ENCODE assay signal across 24 cellular contexts in the genomic region with DNA sequence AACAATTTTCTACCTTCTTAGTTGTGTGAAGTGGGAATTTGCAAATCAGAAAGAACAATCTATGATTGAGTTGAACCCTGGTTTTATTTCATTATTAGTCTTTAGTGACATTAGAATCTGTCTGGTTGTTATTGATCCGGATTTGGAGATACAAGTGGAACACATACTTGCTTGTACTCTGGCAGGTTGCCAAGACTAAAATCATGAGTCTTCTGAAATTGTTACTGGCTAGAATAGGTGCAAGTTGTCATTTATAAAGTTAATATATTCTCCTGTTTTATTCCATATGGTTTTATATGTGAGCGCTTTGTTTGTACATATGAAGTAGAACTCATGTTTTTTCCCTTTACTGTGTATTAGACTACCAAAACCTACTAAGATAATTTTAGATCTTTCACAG. TPM values are rescaled to one million over a fixed set of nuclear protein-coding genes. Genes with fewer than 3 reads are reported as not detected.
DNase-seq lines count a peak whose midpoint lies in the region; ATAC-seq, FAIRE-seq and TF ChIP-seq lines count a peak whose summit lies in the region.
"Had no signal": no experiment of that assay in that cellular context is flagged by ENCODE, and none has a peak within 500 bp of the region (broad histone marks: within the 10 kb centered on the region; RNA-seq: fewer than 3 reads in every experiment).

No MANE protein-coding gene starts in this region.

- intact Hi-C loops in K562 (cut with micrococcal nuclease), result no loop called here

- no peak for TF ChIP-seq POLR2A in K562 (conservative IDR thresholded peaks at IDR 0.05)

- in situ Hi-C loops in K562 (cut with MboI), result no loop called here

- CTCF ChIA-PET in K562 (lab: Yijun Ruan, JAX; ENCODE audit: low intra/inter-chr PET ratio), result no interaction called here

- FAIRE-seq in K562 (lab: Jason Lieb, UNC), result no peak
- FAIRE-seq: H54, HTR-8/SVneo had no signal

- H3K79me2 ChIP-seq in K562 (ENCODE audit: control insufficient read depth, insufficient read depth, low read length), result no peaks in the 10 kb centered on the region

- no peak for TF ChIP-seq CTCF in K562 (IDR thresholded peaks at IDR 0.05 in 2 of 3, conservative IDR thresholded peaks at IDR 0.05 in 1 of 3; ENCODE audit: insufficient read depth in 2 of 3, low read depth in 1 of 3, low read length in 3 of 3)

- H3K9ac ChIP-seq in K562 (ENCODE audit: insufficient read depth in 1 of 2, low read depth in 2 of 2, low read length in 2 of 2), result no peak overlapping the region
- H3K9ac ChIP-seq: SK-N-SH had no signal

- H2AFZ ChIP-seq in K562 (ENCODE audit: low read depth, low read length), result no peak overlapping the region
- H2AFZ ChIP-seq: PC-9 had no signal

- no peaks in the 10 kb centered on the region for H3K4me1 ChIP-seq in K562 (replicated peaks in 1 of 2; ENCODE audit: control insufficient read depth in 2 of 2, insufficient read depth in 2 of 2, low read length in 2 of 2)

- H3K36me3 ChIP-seq in K562 (ENCODE audit: control insufficient read depth, insufficient read depth, low read length), result no peaks in the 10 kb centered on the region

- no peaks in the 10 kb centered on the region for H3K27me3 ChIP-seq in K562 (ENCODE audit: control insufficient read depth in 2 of 2, insufficient read depth in 2 of 2, low read length in 2 of 2)

- H3K4me2 ChIP-seq in K562 (ENCODE audit: insufficient read depth, low read length), result no peak overlapping the region
- H3K4me2 ChIP-seq: PC-9, SK-N-SH had no signal

- DNase-seq in NCI-H345 (lab: John Stamatoyannopoulos, UW) (peak; percentile 1), NCI-H345 treated with DMSO at 0.1 percent for 48 hours (lab: John Stamatoyannopoulos, UW; ENCODE audit: unreplicated experiment) (no peak), K562 (ENCODE audit: extremely low read depth in 1 of 4, low spot score in 3 of 4) (no peak), fibroblast of peridontal ligament (ENCODE audit: extremely low read depth) (peak; percentile 16), myocyte (ENCODE audit: low read depth) (peak; percentile 6), NCI-H146 treated with DMSO at 0.1 percent for 48 hours (lab: John Stamatoyannopoulos, UW; ENCODE audit: unreplicated experiment) (no peak)
- DNase-seq in activated CD8-positive, alpha-beta memory T cell treated with anti-CD3 and anti-CD28 coated beads for 24 hours, result no peak
- DNase-seq: DMS53, EL, GF-D8, IMR-90, NCI-H187, NCI-H226, NCI-H524 treated with DMSO at 0.1 percent for 48 hours, NCI-H82, PC-9, RPMI8226, SHP77 treated with DMSO at 0.1 percent for 48 hours, SK-N-SH had no signal

- TF ChIP-seq RAD21 in K562 (CRISPR knock-in tag; conservative IDR thresholded peaks at IDR 0.05 in 1 of 2, IDR thresholded peaks at IDR 0.05 in 1 of 2), result no peak

- ATAC-seq in K562 (no peak), GM21737 (IDR thresholded peaks at IDR 0.05; ENCODE audit: unreplicated experiment) (no peak)

- no TSS peak for BruUV-seq in K562 (replicated peaks; lab: Mats Ljungman, UMichigan)

- POLR2A ChIA-PET in K562 (lab: Yijun Ruan, JAX), result no interaction called here

- WGBS in K562 (ENCODE audit: insufficient coverage, low coverage, missing lambda C conversion rate), result 67% methylated on average over 2 of the region's 2 CpGs

- H3K9me3 ChIP-seq in K562 (replicated peaks; ENCODE audit: control insufficient read depth, insufficient read depth, low read depth, low read length), result no peaks in the 10 kb centered on the region

- no peaks in the 10 kb centered on the region for H4K20me1 ChIP-seq in K562 (replicated peaks; ENCODE audit: control insufficient read depth, insufficient read depth, low read length)

- no peak overlapping the region for H3K27ac ChIP-seq in K562 (ENCODE audit: extremely low read depth, low read depth, low read length)
- H3K27ac ChIP-seq: PC-9 had no signal

- H3K4me3 ChIP-seq in K562, result no peak overlapping the region
- H3K4me3 ChIP-seq: PC-9 had no signal

- TF ChIP-seq EP300 in K562 (IDR thresholded peaks at IDR 0.05; ENCODE audit: low read length), result no peak

- H3K9me1 ChIP-seq in K562 (ENCODE audit: control insufficient read depth, insufficient read depth, low read length), result no peaks in the 10 kb centered on the region

TF ChIP-seq in K562, 482 proteins besides CTCF, POLR2A, EP300 and RAD21:
- TF ChIP-seq ZNF324 (CRISPR knock-in tag; IDR thresholded peaks at IDR 0.05) (no peak), TRIM28 (IDR thresholded peaks at IDR 0.05) (no peak), NFIX (CRISPR knock-in tag; IDR thresholded peaks at IDR 0.05; ENCODE audit: low read depth) (peak; percentile 88), NFIC (IDR thresholded peaks at IDR 0.05) (peak; percentile 92)

RNA-seq across cellular contexts. Expression of a gene that starts 23.0 kb away (rescaled TPM):
- total RNA-seq in K562 (2011; cell fraction: chromatin; rRNA removed; ENCODE audit: low replicate concordance), result 6.2 and 22.3 TPM in 2 replicates
- 3.3 and 5.3 TPM in 2 replicates for total RNA-seq in K562 (2011; cell fraction: nucleolus; rRNA removed)
- 7.5 and 10.8 TPM in 2 replicates for total RNA-seq in K562 (2011; cell fraction: nucleoplasm; rRNA removed)
- 3.9 and 4.4 TPM in 2 replicates for total RNA-seq in K562 (2014; rRNA removed)
- 6.8 and 7.9 TPM in 2 replicates for total RNA-seq in K562 (2014; rRNA removed; fragmentation: Illumina TruSeq; extraction: Trizol)
- total RNA-seq in K562 (2015; rRNA removed; fragmentation: Illumina TruSeq; extraction: Trizol), result 8.4 and 9.2 TPM in 2 replicates
- total RNA-seq in K562 (2021), result 3.5 and 3.8 TPM in 2 replicates
- polyA plus RNA-seq in K562 (2011; rRNA removed), result 2.3 and 5.7 TPM in 2 replicates
- 0.78 and 1.4 TPM in 2 replicates for polyA plus RNA-seq in K562 (2011; cell fraction: cytosol; rRNA removed)
- polyA plus RNA-seq in K562 (2011; cell fraction: nucleus; rRNA removed), result 2.7 and 4.5 TPM in 2 replicates
- polyA plus RNA-seq in K562 (2012), result 2.7 and 5.3 TPM in 2 replicates
- polyA plus RNA-seq in K562 (2014; fragmentation: Illumina TruSeq; extraction: Trizol), result 5.0 and 5.6 TPM in 2 replicates
- 1 to 10 TPM; 1.9 to 3.7 TPM for polyA plus RNA-seq in K562 (2014; fragmentation: Nextera tagmentation; extraction: Ambion mirVana)
- 3.1 and 4.3 TPM in 2 replicates for polyA plus RNA-seq in K562 (2014; rRNA removed)
- 5.1 and 6.1 TPM in 2 replicates for polyA minus RNA-seq in K562 (2011; rRNA and poly(A)+ RNA removed)
- polyA minus RNA-seq in K562 (2011; cell fraction: cytosol; rRNA and poly(A)+ RNA removed), result 0.91 and 2.6 TPM in 2 replicates
- 8.8 and 10.2 TPM in 2 replicates for polyA minus RNA-seq in K562 (2011; cell fraction: nucleus; rRNA and poly(A)+ RNA removed)
- 1.7 and 1.8 TPM in 2 replicates for total RNA-seq in myocyte
- 0.40 TPM for polyA plus RNA-seq in myocyte (2012)

RNA-seq across cellular contexts. Expression of a gene that starts 41.2 kb away (rescaled TPM):
- not detected in 2 replicates for total RNA-seq in K562 (2011; cell fraction: chromatin; rRNA removed; ENCODE audit: low replicate concordance)
- total RNA-seq in K562 (2011; cell fraction: nucleolus; rRNA removed), result not detected in 2 replicates
- not detected in 2 replicates for total RNA-seq in K562 (2011; cell fraction: nucleoplasm; rRNA removed)
- total RNA-seq in K562 (2014; rRNA removed), result not detected in 2 replicates
- total RNA-seq in K562 (2014; rRNA removed; fragmentation: Illumina TruSeq; extraction: Trizol), result not detected in 2 replicates
- total RNA-seq in K562 (2015; rRNA removed; fragmentation: Illumina TruSeq; extraction: Trizol), result not detected in 2 replicates
- total RNA-seq in K562 (2021), result not detected in 2 replicates
- not detected in 2 replicates for polyA plus RNA-seq in K562 (2011; rRNA removed)
- not detected in 2 replicates for polyA plus RNA-seq in K562 (2011; cell fraction: cytosol; rRNA removed)
- polyA plus RNA-seq in K562 (2011; cell fraction: nucleus; rRNA removed), result not detected in 2 replicates
- polyA plus RNA-seq in K562 (2012), result not detected in 2 replicates
- polyA plus RNA-seq in K562 (2014; fragmentation: Illumina TruSeq; extraction: Trizol), result not detected in 2 replicates
- not detected for polyA plus RNA-seq in K562 (2014; fragmentation: Nextera tagmentation; extraction: Ambion mirVana)
- polyA plus RNA-seq in K562 (2014; rRNA removed), result not detected in 2 replicates
- polyA minus RNA-seq in K562 (2011; rRNA and poly(A)+ RNA removed), result not detected in 2 replicates
- not detected in 2 replicates for polyA minus RNA-seq in K562 (2011; cell fraction: cytosol; rRNA and poly(A)+ RNA removed)
- not detected in 2 replicates for polyA minus RNA-seq in K562 (2011; cell fraction: nucleus; rRNA and poly(A)+ RNA removed)
- total RNA-seq in myocyte, result not detected in 2 replicates
- polyA plus RNA-seq in myocyte (2012), result not detected
- total RNA-seq: A172, PC-9 had no signal
- polyA plus RNA-seq: CD14-positive monocyte, SK-N-SH had no signal

RNA-seq across cellular contexts. Expression of a gene that starts 58.0 kb away (rescaled TPM):
- total RNA-seq in K562 (2011; cell fraction: chromatin; rRNA removed; ENCODE audit: low replicate concordance), result not detected in 2 replicates
- not detected in 2 replicates for total RNA-seq in K562 (2011; cell fraction: nucleolus; rRNA removed)
- not detected in 2 replicates for total RNA-seq in K562 (2011; cell fraction: nucleoplasm; rRNA removed)
- not detected in 2 replicates for total RNA-seq in K562 (2014; rRNA removed)
- not detected in 2 replicates for total RNA-seq in K562 (2014; rRNA removed; fragmentation: Illumina TruSeq; extraction: Trizol)
- total RNA-seq in K562 (2015; rRNA removed; fragmentation: Illumina TruSeq; extraction: Trizol), result not detected in 2 replicates
- not detected in 2 replicates for total RNA-seq in K562 (2021)
- not detected in 2 replicates for polyA plus RNA-seq in K562 (2011; rRNA removed)
- polyA plus RNA-seq in K562 (2011; cell fraction: cytosol; rRNA removed), result not detected in 2 replicates
- polyA plus RNA-seq in K562 (2011; cell fraction: nucleus; rRNA removed), result not detected in 2 replicates
- not detected in 2 replicates for polyA plus RNA-seq in K562 (2012)
- not detected in 2 replicates for polyA plus RNA-seq in K562 (2014; fragmentation: Illumina TruSeq; extraction: Trizol)
- polyA plus RNA-seq in K562 (2014; fragmentation: Nextera tagmentation; extraction: Ambion mirVana), result not detected
- polyA plus RNA-seq in K562 (2014; rRNA removed), result not detected in 2 replicates
- polyA minus RNA-seq in K562 (2011; rRNA and poly(A)+ RNA removed), result not detected in 2 replicates
- not detected in 2 replicates for polyA minus RNA-seq in K562 (2011; cell fraction: cytosol; rRNA and poly(A)+ RNA removed)
- not detected in 2 replicates for polyA minus RNA-seq in K562 (2011; cell fraction: nucleus; rRNA and poly(A)+ RNA removed)
- not detected in 2 replicates for total RNA-seq in myocyte
- not detected for polyA plus RNA-seq in myocyte (2012)
- total RNA-seq: A172, IMR-90, PC-9 had no signal
- polyA plus RNA-seq: CD14-positive monocyte, IMR-90, SK-N-SH had no signal

Comparison
In these comparisons a context has a peak if more than half of its experiments do, and no peak if none do; other contexts are left out.
1. DNase-seq: peak in NCI-H345 (single experiment), fibroblast of peridontal ligament (single experiment) and myocyte (single experiment); none in NCI-H345 treated with DMSO at 0.1 percent for 48 hours (single experiment), K562 (0 of 4), activated CD8-positive, alpha-beta memory T cell treated with anti-CD3 and anti-CD28 coated beads for 24 hours (single experiment) and NCI-H146 treated with DMSO at 0.1 percent for 48 hours (single experiment).